ENCODE assay signal across 8 cellular contexts in the genomic region with DNA sequence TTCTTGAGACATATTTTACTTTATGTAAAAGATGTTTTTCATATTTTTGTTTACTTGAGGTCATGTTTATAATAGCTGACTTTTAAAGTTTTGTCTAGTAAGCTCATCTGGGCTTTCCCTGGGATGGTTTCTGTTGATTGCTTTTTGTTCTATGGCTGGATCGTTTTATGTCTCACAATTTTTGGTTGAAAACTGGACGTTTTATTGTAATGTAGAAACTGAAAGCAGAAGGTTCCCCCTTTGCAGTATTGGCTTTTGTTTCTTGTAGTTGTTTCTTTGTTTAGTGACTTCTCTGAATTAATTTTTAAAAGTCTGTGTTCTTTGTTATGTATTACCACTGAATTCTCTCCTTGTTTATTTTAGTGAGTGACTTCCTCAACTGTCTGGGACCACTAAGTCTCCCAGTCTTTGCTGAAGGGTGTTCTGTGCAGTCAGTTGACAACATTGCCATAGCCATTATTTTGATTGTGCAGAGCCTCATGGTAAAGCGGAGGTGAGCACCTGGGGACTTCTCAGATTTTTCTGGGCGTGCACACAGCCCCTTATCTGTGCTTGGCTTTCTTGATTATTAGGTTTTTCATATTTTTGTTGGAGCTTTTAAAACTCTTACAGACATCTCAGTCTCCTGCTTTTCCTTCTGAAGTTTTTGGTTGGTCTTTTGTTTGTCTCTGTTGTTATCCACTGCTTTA. TPM values are rescaled to one million over a fixed set of nuclear protein-coding genes. Genes with fewer than 3 reads are reported as not detected.
DNase-seq lines count a peak whose midpoint lies in the region; ATAC-seq and TF ChIP-seq lines count a peak whose summit lies in the region.

No MANE protein-coding gene starts in this region.

- H3K27me3 Mint-ChIP-seq in activated T-cell treated with anti-CD3 and anti-CD28 coated beads, Interleukin-2, amount 50 U/mL, for 4 hours (ENCODE audit: low read depth) = no peaks in the 10 kb centered on the region
- no peaks in the 10 kb centered on the region for H3K27me3 Mint-ChIP-seq in activated naive CD8-positive, alpha-beta T cell treated with anti-CD3 and anti-CD28 coated beads for 36 hours
- H3K27me3 Mint-ChIP-seq in osteocyte (ENCODE audit: unreplicated experiment) = no peaks in the 10 kb centered on the region

- peaks cover 9% of the 10 kb centered on the region for H3K36me3 Mint-ChIP-seq in activated T-cell treated with anti-CD3 and anti-CD28 coated beads, Interleukin-2, amount 50 U/mL, for 4 hours (ENCODE audit: insufficient read depth)
- peaks cover 22% of the 10 kb centered on the region for H3K36me3 Mint-ChIP-seq in activated naive CD8-positive, alpha-beta T cell treated with anti-CD3 and anti-CD28 coated beads for 36 hours
- no peaks in the 10 kb centered on the region for H3K36me3 Mint-ChIP-seq in osteocyte (ENCODE audit: unreplicated experiment)

- no peak for DNase-seq in activated T-cell treated with anti-CD3 and anti-CD28 coated beads, Interleukin-2, amount 50 U/mL, for 4 hours
- DNase-seq in activated T-cell treated with anti-CD3 and anti-CD28 coated beads for 4 hours = no peak
- no peak for DNase-seq in activated naive CD8-positive, alpha-beta T cell treated with anti-CD3 and anti-CD28 coated beads for 36 hours
- DNase-seq in osteocyte (ENCODE audit: extremely low spot score, unreplicated experiment) = no peak
- DNase-seq in NCI-H82 (lab: John Stamatoyannopoulos, UW) = no peak
- no peak for DNase-seq in left lobe of liver (ENCODE audit: low spot score)
- no peak for DNase-seq in stimulated activated CD4-positive, alpha-beta T cell treated with anti-CD3 and anti-CD28 coated beads, Interleukin-12 subunit alpha, Interleukin-12 subunit beta, amount 100 ng/mL, for 4 hours

- no peak for TF ChIP-seq CTCF in osteocyte (IDR thresholded peaks at IDR 0.05)

- peak overlapping the region; percentile 58 for H3K27ac Mint-ChIP-seq in activated naive CD8-positive, alpha-beta T cell treated with anti-CD3 and anti-CD28 coated beads for 36 hours
- H3K27ac Mint-ChIP-seq in osteocyte (ENCODE audit: unreplicated experiment) = peak overlapping the region; percentile 51

- peak overlapping the region; percentile 8 for H3K4me3 Mint-ChIP-seq in activated T-cell treated with anti-CD3 and anti-CD28 coated beads, Interleukin-2, amount 50 U/mL, for 4 hours
- H3K4me3 Mint-ChIP-seq in activated naive CD8-positive, alpha-beta T cell treated with anti-CD3 and anti-CD28 coated beads for 36 hours = no peak overlapping the region
- no peak overlapping the region for H3K4me3 Mint-ChIP-seq in osteocyte (ENCODE audit: unreplicated experiment)

- no peak for ATAC-seq in activated T-cell treated with anti-CD3 and anti-CD28 coated beads, Interleukin-2, amount 50 U/mL, for 4 hours
- ATAC-seq in HG03354 (IDR thresholded peaks at IDR 0.05; ENCODE audit: poor library complexity, severe bottlenecking, unreplicated experiment) = peak; percentile 53
- no peak for ATAC-seq in left lobe of liver

- H3K4me1 Mint-ChIP-seq in activated T-cell treated with anti-CD3 and anti-CD28 coated beads, Interleukin-2, amount 50 U/mL, for 4 hours (ENCODE audit: low read depth) = peaks cover 66% of the 10 kb centered on the region
- H3K4me1 Mint-ChIP-seq in activated naive CD8-positive, alpha-beta T cell treated with anti-CD3 and anti-CD28 coated beads for 36 hours = peaks cover 43% of the 10 kb centered on the region
- H3K4me1 Mint-ChIP-seq in osteocyte (ENCODE audit: unreplicated experiment) = peaks cover 45% of the 10 kb centered on the region

- H3K9me3 Mint-ChIP-seq in activated T-cell treated with anti-CD3 and anti-CD28 coated beads, Interleukin-2, amount 50 U/mL, for 4 hours = peaks cover 14% of the 10 kb centered on the region
- H3K9me3 Mint-ChIP-seq in activated naive CD8-positive, alpha-beta T cell treated with anti-CD3 and anti-CD28 coated beads for 36 hours = peaks cover 17% of the 10 kb centered on the region
- peaks cover 21% of the 10 kb centered on the region for H3K9me3 Mint-ChIP-seq in osteocyte (ENCODE audit: unreplicated experiment)

RNA-seq across cellular contexts. Expression of a gene that starts 31.0 kb away (rescaled TPM):
- total RNA-seq in activated T-cell treated with anti-CD3 and anti-CD28 coated beads, Interleukin-2, amount 50 U/mL, for 4 hours = 10 to 100 TPM; 17.6 to 29.7 (median 21.5) TPM
- total RNA-seq in activated naive CD8-positive, alpha-beta T cell treated with anti-CD3 and anti-CD28 coated beads for 36 hours = 10 to 100 TPM; 15.8 to 17.4 TPM
- total RNA-seq in osteocyte (17.6 and 20.3 TPM in 2 replicates), left lobe of liver (8.4 TPM)
